In the genomic region with DNA sequence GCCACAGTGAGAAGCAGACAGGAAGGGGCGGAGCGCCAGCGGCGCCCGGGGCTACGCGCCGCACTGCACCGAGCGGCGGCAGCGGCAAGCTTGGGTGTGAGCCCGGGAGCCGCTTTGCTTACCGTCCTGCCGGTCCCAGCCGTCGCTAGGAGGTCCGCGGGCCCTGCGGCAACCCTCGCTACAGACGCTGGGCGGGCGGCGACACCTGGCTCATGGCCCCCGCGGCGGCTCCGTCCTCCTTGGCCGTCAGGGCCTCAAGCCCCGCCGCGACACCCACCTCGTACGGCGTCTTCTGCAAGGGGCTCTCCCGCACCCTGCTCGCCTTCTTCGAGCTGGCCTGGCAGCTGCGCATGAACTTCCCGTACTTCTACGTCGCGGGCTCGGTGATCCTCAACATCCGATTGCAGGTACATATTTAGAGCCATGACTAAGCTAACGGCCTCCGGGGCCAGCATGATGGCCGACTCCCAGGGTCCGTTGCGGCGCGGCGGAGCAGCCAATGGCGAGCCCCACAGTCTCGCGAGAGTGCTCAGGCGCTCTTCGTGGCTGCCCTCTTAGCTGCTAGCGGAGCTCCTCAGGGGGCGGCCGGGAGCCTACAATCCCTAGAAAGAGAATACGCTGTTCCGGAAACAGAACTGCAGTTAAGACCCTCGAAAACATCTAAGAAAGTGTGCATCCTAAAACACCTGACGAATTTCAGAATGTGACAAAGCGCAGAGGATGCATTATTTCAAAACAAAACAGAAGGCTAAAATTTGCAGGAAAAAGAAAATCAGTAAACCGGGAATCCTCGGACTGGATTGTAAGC, we compare ENCODE assay signal across 8 cellular contexts. TPM values are rescaled to one million over a fixed set of nuclear protein-coding genes. Genes with fewer than 3 reads are reported as not detected.
DNase-seq lines count a peak whose midpoint lies in the region; ATAC-seq and TF ChIP-seq lines count a peak whose summit lies in the region.

Gene SMIM10L1, plus strand, starts transcription at position 50 of the 808 bp plus-strand sequence. Its CDS starts 163 bp downstream, at position 213.

- dilution Hi-C loops in IMR-90 (cut with HindIII; ENCODE audit: low sequenced_read_pairs, unreplicated experiment), result no loop called here

- peak within 1 kb of the TSS; percentile 98 for H3K14ac ChIP-seq in IMR-90 (replicated peaks; ENCODE audit: low read depth, low read length)

- peak within 1 kb of the TSS; percentile 99 for H2AFZ ChIP-seq in IMR-90 (replicated peaks; ENCODE audit: low read length, poor library complexity)
- H2AFZ ChIP-seq in OCI-LY7 (ENCODE audit: low read length), result peak within 1 kb of the TSS; percentile 77

- H3K4me1 ChIP-seq in IMR-90 (ENCODE audit: control insufficient read depth, insufficient read depth, low read length) (no peaks in the 10 kb centered on the region), OCI-LY7 (ENCODE audit: insufficient read depth, low read length, poor library complexity, severe bottlenecking) (peaks cover 22% of the 10 kb centered on the region)

- H2BK5ac ChIP-seq in IMR-90 (ENCODE audit: low read depth, low read length, poor library complexity, severe bottlenecking), result peak within 1 kb of the TSS; percentile 98

- in situ Hi-C loops in IMR-90 (cut with MboI; ENCODE audit: low sequenced_read_pairs), result no loop called here

- H2AK9ac ChIP-seq in IMR-90 (replicated peaks; ENCODE audit: low read depth, low read length, poor library complexity), result peak within 1 kb of the TSS; percentile 97

- H4K5ac ChIP-seq in IMR-90 (ENCODE audit: low read depth, low read length), result peak within 1 kb of the TSS; percentile 97

- TF ChIP-seq POLR2A in IMR-90 (IDR thresholded peaks at IDR 0.05; ENCODE audit: low read depth, low read length), result peak; percentile 82

- peak within 1 kb of the TSS; percentile 82 for H2BK120ac ChIP-seq in IMR-90 (ENCODE audit: low read depth, low read length)

- TF ChIP-seq RAD21 in IMR-90 (IDR thresholded peaks at IDR 0.05; ENCODE audit: low read length), result no peak

- CTCF ChIA-PET in IMR-90 (lab: Yijun Ruan, JAX), result interaction anchor here (0.6 to 1.0 kb wide), 5 partner anchors 11 to 421 kb away, joined by 3 read pairs; no protein-coding TSS in a partner anchor
- CTCF ChIA-PET in OCI-LY7 (lab: Charles Lee; ENCODE audit: unreplicated experiment), result no interaction called here

- peaks cover 66% of the 10 kb centered on the region for H3K79me2 ChIP-seq in OCI-LY7 (ENCODE audit: insufficient read depth, low read depth, low read length)

- peak within 1 kb of the TSS; percentile 97 for H3K18ac ChIP-seq in IMR-90 (ENCODE audit: low read depth, low read length)

- DNase-seq in DMS114 treated with DMSO at 0.1 percent for 48 hours (lab: John Stamatoyannopoulos, UW; ENCODE audit: unreplicated experiment) (peak; percentile 88), IMR-90 (peak; percentile 94), OCI-LY7 (ENCODE audit: low spot score) (peak; percentile 97), activated T-cell treated with anti-CD3 and anti-CD28 coated beads for 24 hours (ENCODE audit: low read depth) (peak; percentile 83), epidermal melanocyte (ENCODE audit: insufficient read length, low spot score) (peak; percentile 78), midbrain (lab: John Stamatoyannopoulos, UW) (peak; percentile 89)
- DNase-seq in stimulated activated CD8-positive, alpha-beta memory T cell treated with anti-CD3 and anti-CD28 coated beads, Interleukin-15, amount 100 ng/mL, for 48 hours (ENCODE audit: low read depth in 2 of 2), result peak; percentile 81 to 83

- POLR2A ChIA-PET in IMR-90 (lab: Charles Lee; ENCODE audit: unreplicated experiment), result no interaction called here
- POLR2A ChIA-PET in OCI-LY7 (lab: Charles Lee), result interaction anchor here (0.5 to 2.1 kb wide), 11 partner anchors 8 to 1185 kb away, joined by 3 to 7 read pairs (median 3); partner anchors contain the start of gene TAS2R46

- peak within 1 kb of the TSS; percentile 82; the same call in 1 of the 2 replicates for H2AK5ac ChIP-seq in IMR-90 (ENCODE audit: low read depth, low read length)

- no TSS peak for BruUV-seq in IMR-90 (replicated peaks; lab: Mats Ljungman, UMichigan)
- no TSS peak for BruUV-seq in OCI-LY7 (replicated peaks; lab: Mats Ljungman, UMichigan)

- H2BK15ac ChIP-seq in IMR-90 (ENCODE audit: low read depth, low read length), result peak within 1 kb of the TSS; percentile 4; the same call in 1 of the 3 replicates

- H3K9ac ChIP-seq in IMR-90 (ENCODE audit: low read depth, low read length), result peak within 1 kb of the TSS; percentile 99

- peak within 1 kb of the TSS; percentile 92 for H3K56ac ChIP-seq in IMR-90 (ENCODE audit: extremely low read depth, insufficient read depth, low read length)

- TF ChIP-seq CTCF in IMR-90 (conservative IDR thresholded peaks at IDR 0.05; ENCODE audit: low read depth, low read length) (0 out of 2 replicates have a peak, but pooled peaks have one; percentile 4), OCI-LY7 (conservative IDR thresholded peaks at IDR 0.05; ENCODE audit: low read length) (no peak; the same call in 1 of the 2 replicates)

- H3K4me2 ChIP-seq in IMR-90 (ENCODE audit: low read depth, low read length) (peak within 1 kb of the TSS; percentile 99), OCI-LY7 (ENCODE audit: low read length) (peak within 1 kb of the TSS; percentile 85)

- H3K27ac ChIP-seq in IMR-90 (ENCODE audit: insufficient read depth, low read length) (peak within 1 kb of the TSS; percentile 98), OCI-LY7 (ENCODE audit: low read depth, low read length, poor library complexity, severe bottlenecking) (peak within 1 kb of the TSS; percentile 83)

- no peaks in the 10 kb centered on the region for H3K27me3 ChIP-seq in IMR-90 (ENCODE audit: control insufficient read depth, insufficient read depth, low read length)

- H3K4ac ChIP-seq in IMR-90 (ENCODE audit: low read depth, low read length), result peak within 1 kb of the TSS; percentile 98

- peak within 1 kb of the TSS; percentile 81 to 99 for H4K8ac ChIP-seq in IMR-90 (ENCODE audit: low read depth in 2 of 2, low read length in 2 of 2)

- H4K91ac ChIP-seq in IMR-90 (ENCODE audit: insufficient read depth, low read depth, low read length), result peak within 1 kb of the TSS; percentile 87

- H3K9me1 ChIP-seq in IMR-90 (ENCODE audit: insufficient read depth, low read length), result peaks cover 5% of the 10 kb centered on the region; the same call in 1 of the 2 replicates

- no peak within 1 kb of the TSS for H2BK20ac ChIP-seq in IMR-90 (ENCODE audit: low read depth, low read length)

- H3K36me3 ChIP-seq in IMR-90 (ENCODE audit: control insufficient read depth, insufficient read depth, low read length) (peaks cover 2% of the 10 kb centered on the region), OCI-LY7 (ENCODE audit: insufficient read depth, low read length) (peaks cover 29% of the 10 kb centered on the region)

- intact Hi-C loops in IMR-90 (cut with micrococcal nuclease) (loop anchor here (10.0 kb wide), 1 partner anchor 337 kb away; no protein-coding TSS in a partner anchor), OCI-LY7 (cut with micrococcal nuclease; ENCODE audit: unreplicated experiment) (loop anchor here (2.0 kb wide), 1 partner anchor 449 kb away; the partner anchor contains the start of gene YBX3)

- peaks cover 10 to 63% of the 10 kb centered on the region in 2 experiments for H3K79me1 ChIP-seq in IMR-90 (ENCODE audit: low read depth in 1 of 2, low read length in 2 of 2)

- H4K20me1 ChIP-seq in IMR-90 (ENCODE audit: insufficient read depth, low read length), result peaks cover 7% of the 10 kb centered on the region
- H4K20me1 ChIP-seq in OCI-LY7 (ENCODE audit: insufficient read depth, low read length), result peaks cover 30% of the 10 kb centered on the region

- peak within 1 kb of the TSS; percentile 95 for H3K23ac ChIP-seq in IMR-90 (ENCODE audit: low read depth, low read length)

- ATAC-seq in GM21529 (IDR thresholded peaks at IDR 0.05; ENCODE audit: unreplicated experiment) (peak; percentile 98), IMR-90 (ENCODE audit: low read depth) (peak; percentile 99)

- H3K9me3 ChIP-seq in IMR-90 (ENCODE audit: control insufficient read depth, insufficient read depth, low read length), result no peaks in the 10 kb centered on the region
- H3K9me3 ChIP-seq in OCI-LY7 (ENCODE audit: low read length), result no peaks in the 10 kb centered on the region

- 1% methylated on average over 42 of the region's 70 CpGs; no CpG with 5 or more reads in 1 of the 2 experiments for WGBS in IMR-90 (ENCODE audit: extremely low coverage in 2 of 2, insufficient read length in 1 of 2), 2 experiments

- peak within 1 kb of the TSS; percentile 96 for H3K4me3 ChIP-seq in IMR-90 (ENCODE audit: insufficient read depth, low read depth, low read length)
- H3K4me3 ChIP-seq in OCI-LY7 (ENCODE audit: low read depth, low read length, poor library complexity, severe bottlenecking), result peak within 1 kb of the TSS; percentile 77

- no peaks in the 10 kb centered on the region for H3K9me2 ChIP-seq in OCI-LY7 (ENCODE audit: insufficient read depth, low read length)

TF ChIP-seq in IMR-90, 13 proteins besides CTCF, POLR2A, EP300 and RAD21:
- TF ChIP-seq FOS (IDR thresholded peaks at IDR 0.05; ENCODE audit: low read depth, low read length) (no peak), RFX5 (IDR thresholded peaks at IDR 0.05; ENCODE audit: low read depth, low read length) (no peak), MXI1 (IDR thresholded peaks at IDR 0.05; ENCODE audit: borderline replicate concordance, low read depth, low read length) (peak; percentile 47; the same call in 1 of the 2 replicates), MAZ (IDR thresholded peaks at IDR 0.05; ENCODE audit: borderline replicate concordance, low read depth, low read length) (peak; percentile 19; the same call in 1 of the 2 replicates)

RNA-seq across cellular contexts. Expression of gene SMIM10L1, which starts in this region (rescaled TPM):
- total RNA-seq in IMR-90 (2012; rRNA removed) (2.7 and 4.7 TPM in 2 replicates), OCI-LY7 (2022) (6.9 and 7.8 TPM in 2 replicates)
- polyA plus RNA-seq in IMR-90 (2012; rRNA removed), result 4.5 and 5.3 TPM in 2 replicates
- 4.3 and 4.5 TPM in 2 replicates for polyA plus RNA-seq in IMR-90 (2012; cell fraction: cytosol; rRNA removed)
- 1.6 and 1.8 TPM in 2 replicates for polyA plus RNA-seq in IMR-90 (2012; cell fraction: nucleus; rRNA removed; ENCODE audit: low replicate concordance)
- total RNA-seq in OCI-LY7 (2014; rRNA removed; shearing (Covaris generic)), result 5.8 and 8.4 TPM in 2 replicates

Comparison
In these comparisons a context has a peak if more than half of its experiments do, and no peak if none do; other contexts are left out.
1. Peak in every context shown above with its lines: DNase-seq, ATAC-seq, H3K4me3 ChIP-seq and H3K27ac ChIP-seq.